ENCODE assay signal across 8 cellular contexts in the genomic region with DNA sequence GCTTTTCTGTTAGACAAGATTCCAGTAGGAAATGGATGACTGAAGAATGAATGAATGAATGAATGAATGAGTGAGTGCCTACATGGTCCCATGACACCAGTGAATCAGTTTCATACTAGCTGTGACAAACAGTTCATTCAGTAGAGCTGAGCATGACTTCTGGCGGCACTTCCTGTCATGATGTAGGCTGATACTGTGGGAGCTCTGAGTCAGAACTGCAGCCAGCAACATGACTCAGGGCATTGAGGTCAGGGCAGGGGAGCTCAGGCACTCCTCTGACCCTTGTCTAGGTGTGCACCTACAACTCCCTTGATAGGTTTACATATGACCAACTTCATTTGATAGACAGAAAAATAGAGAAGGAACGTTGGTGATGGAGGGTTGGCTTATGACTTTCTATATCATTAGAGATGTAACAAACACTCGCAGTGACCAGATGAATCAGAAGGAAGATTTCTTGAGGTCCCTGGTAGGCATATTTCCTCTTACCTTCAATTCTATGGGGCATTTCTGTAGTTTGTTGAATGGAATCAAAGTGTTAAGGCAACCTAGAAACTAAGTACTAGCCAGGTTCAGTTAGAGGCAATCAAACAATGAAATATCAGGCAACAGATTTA.
DNase-seq lines count a peak whose midpoint lies in the region; ATAC-seq, FAIRE-seq and TF ChIP-seq lines count a peak whose summit lies in the region.

No MANE protein-coding gene starts in this region.

- TF ChIP-seq CTCF in astrocyte (IDR thresholded peaks at IDR 0.05; ENCODE audit: insufficient read depth, low read depth, low read length) = no peak

- POLR2A ChIA-PET in T-cell (lab: Charles Lee) = interaction anchor here in 1 of 2 donors (0.5 kb wide), 1 partner anchor 375 kb away, joined by 3 read pairs; no protein-coding TSS in a partner anchor

- H3K79me2 ChIP-seq in astrocyte (ENCODE audit: insufficient read depth, low read length) = no peaks in the 10 kb centered on the region

- H3K4me1 ChIP-seq in astrocyte (ENCODE audit: insufficient read depth, low read length) = no peaks in the 10 kb centered on the region

- H3K36me3 ChIP-seq in astrocyte (ENCODE audit: insufficient read depth, low read length) = no peaks in the 10 kb centered on the region

- peak overlapping the region; percentile 19 for H3K27ac ChIP-seq in astrocyte (ENCODE audit: low read depth, low read length)

- ATAC-seq in GM19025 (IDR thresholded peaks at IDR 0.05; ENCODE audit: low read depth, unreplicated experiment) = peak; percentile 100
- peak; percentile 100 for ATAC-seq in HG03108 (IDR thresholded peaks at IDR 0.05; ENCODE audit: unreplicated experiment)
- ATAC-seq in T-cell (replicated peaks in 1 of 4) = peak; percentile 40 to 99 (median 96)
- ATAC-seq in stimulated activated naive CD8-positive, alpha-beta T cell treated with anti-CD3 and anti-CD28 coated beads, Interleukin-15, Interleukin-2, amounts not matched to agents 100 U/mL and 50 U/mL, for 24 hours = peak; percentile 100

- H4K20me1 ChIP-seq in astrocyte (ENCODE audit: insufficient read depth, low read length) = no peaks in the 10 kb centered on the region

- no peaks in the 10 kb centered on the region for H3K27me3 ChIP-seq in astrocyte (ENCODE audit: insufficient read depth, low read length)

- no peaks in the 10 kb centered on the region for H3K9me3 ChIP-seq in astrocyte (ENCODE audit: insufficient read depth, low read depth, low read length)

- peak; percentile 73 for FAIRE-seq in astrocyte (lab: Jason Lieb, UNC)

- H3K27me3 Mint-ChIP-seq in T-cell (peaks cover 0 to 1% of the 10 kb centered on the region in 2 donors), astrocyte (ENCODE audit: low read depth, unreplicated experiment) (no peaks in the 10 kb centered on the region)

- no peak overlapping the region for H3K9ac ChIP-seq in astrocyte (ENCODE audit: low read length)

- H2AFZ ChIP-seq in astrocyte (ENCODE audit: low read depth, low read length) = no peak overlapping the region

- H3K4me1 Mint-ChIP-seq in T-cell = peaks cover 0 to 12% (median 11%) of the 10 kb centered on the region in 3 donors
- H3K4me1 Mint-ChIP-seq in astrocyte (ENCODE audit: low read depth, unreplicated experiment) = peaks cover 34% of the 10 kb centered on the region

- H3K4me3 ChIP-seq in astrocyte (ENCODE audit: insufficient read depth, low read depth, low read length) = no peak overlapping the region

- H3K9me3 Mint-ChIP-seq in T-cell (no peaks in the 10 kb centered on the region), astrocyte (ENCODE audit: unreplicated experiment) (no peaks in the 10 kb centered on the region)

- H3K4me2 ChIP-seq in astrocyte (ENCODE audit: low read length) = no peak overlapping the region

- H3K4me3 Mint-ChIP-seq in T-cell (no peak overlapping the region), astrocyte (ENCODE audit: unreplicated experiment) (no peak overlapping the region)

- peak; percentile 24 for DNase-seq in 8988T
- DNase-seq in T-cell = peak in 8 of 34 experiments; percentile 4 to 33 (median 22)
- peak; percentile 82 for DNase-seq in astrocyte (ENCODE audit: low read depth)
- peak; percentile 72 for DNase-seq in medulla oblongata (ENCODE audit: extremely low spot score)
- peak; percentile 62 for DNase-seq in stimulated activated naive CD8-positive, alpha-beta T cell treated with anti-CD3 and anti-CD28 coated beads, Interleukin-15, Interleukin-2, amounts not matched to agents 100 U/mL and 50 U/mL, for 24 hours
- no peak for DNase-seq in NCI-H2196 (lab: John Stamatoyannopoulos, UW; ENCODE audit: unreplicated experiment)

- H3K36me3 Mint-ChIP-seq in T-cell = no peaks in the 10 kb centered on the region
- H3K36me3 Mint-ChIP-seq in astrocyte (ENCODE audit: low read depth, unreplicated experiment) = no peaks in the 10 kb centered on the region

- H3K27ac Mint-ChIP-seq in T-cell = peak overlapping the region; percentile 81 to 82
- peak overlapping the region; percentile 92 for H3K27ac Mint-ChIP-seq in astrocyte (ENCODE audit: unreplicated experiment)

- CTCF ChIA-PET in T-cell (lab: Charles Lee) = no interaction called here
